In genomic region chrX:10006770-10007169, GRCh38 we compare ENCODE assay signal across 23 cellular contexts. TPM values are rescaled to one million over a fixed set of nuclear protein-coding genes. Genes with fewer than 3 reads are reported as not detected.
DNase-seq lines count a peak whose midpoint lies in the region; ATAC-seq, FAIRE-seq and TF ChIP-seq lines count a peak whose summit lies in the region.
"Had no signal": no experiment of that assay in that cellular context is flagged by ENCODE, and none has a peak within 500 bp of the region (broad histone marks: within the 10 kb centered on the region; RNA-seq: fewer than 3 reads in every experiment).

No MANE protein-coding gene starts in this region.

- H3K4me2 ChIP-seq in A549 = no peak overlapping the region
- 0 out of 2 replicates have a peak overlapping the region, but pooled peaks have one; percentile 33 for H3K4me2 ChIP-seq in KMS-11
- no peak overlapping the region for H3K4me2 ChIP-seq in mesendoderm (ENCODE audit: low read length)
- H3K4me2 ChIP-seq: BLaER1 had no signal

- no peak for TF ChIP-seq EP300 in A549 (IDR thresholded peaks at IDR 0.05)

- TF ChIP-seq RAD21 in A549 (conservative IDR thresholded peaks at IDR 0.05 in 1 of 2, IDR thresholded peaks at IDR 0.05 in 1 of 2) = no peak

- H3K9me3 ChIP-seq in right atrium auricular region (no peaks in the 10 kb centered on the region), A549 (0 out of 3 replicates have a peak, but pooled peaks cover 3% of the 10 kb centered on the region), HAP-1 (peaks cover 6% of the 10 kb centered on the region; the same call in 1 of the 2 replicates)
- H3K9me3 ChIP-seq: BLaER1, SJSA1 had no signal

- peak overlapping the region; percentile 87 for H3K18ac ChIP-seq in mesendoderm (ENCODE audit: low read length)

- no peak overlapping the region for H3K56ac ChIP-seq in mesendoderm (ENCODE audit: low read length)

- no peak overlapping the region for H3K4ac ChIP-seq in mesendoderm (ENCODE audit: low read depth, low read length)

- in situ Hi-C loops in HAP-1 (cut with MboI; ENCODE audit: low sequenced_read_pairs) = no loop called here

- no peaks in the 10 kb centered on the region for H3K36me3 ChIP-seq in right atrium auricular region
- no peaks in the 10 kb centered on the region for H3K36me3 ChIP-seq in KMS-11 (ENCODE audit: insufficient read depth)
- no peaks in the 10 kb centered on the region for H3K36me3 ChIP-seq in mesendoderm (ENCODE audit: control insufficient read depth, insufficient read depth, low read length)
- H3K36me3 ChIP-seq in HAP-1 (replicated peaks) = no peaks in the 10 kb centered on the region
- H3K36me3 ChIP-seq: BLaER1, SJSA1 had no signal

- TF ChIP-seq CTCF in right atrium auricular region (IDR thresholded peaks at IDR 0.05) (no peak), A549 (IDR thresholded peaks at IDR 0.05) (no peak), KMS-11 (conservative IDR thresholded peaks at IDR 0.05; ENCODE audit: low read depth, low read length) (no peak)

- H2BK5ac ChIP-seq in mesendoderm (ENCODE audit: low read length) = no peak overlapping the region

- H3K4me3 ChIP-seq in right atrium auricular region (no peak overlapping the region), A549 (no peak overlapping the region), KMS-11 (IDR thresholded peaks at IDR 0.05; ENCODE audit: insufficient read depth, low read depth, low read length) (no peak overlapping the region), mesendoderm (ENCODE audit: low read length) (no peak overlapping the region), HAP-1 (no peak overlapping the region)
- H3K4me3 ChIP-seq: BLaER1, GM23248, SJSA1 had no signal

- TF ChIP-seq POLR2A in A549 (IDR thresholded peaks at IDR 0.05; ENCODE audit: low read length) = no peak

- POLR2A ChIA-PET in A549 (lab: Yijun Ruan, JAX) = no interaction called here

- H3K27ac ChIP-seq in right atrium auricular region (no peak overlapping the region), A549 (peak overlapping the region; percentile 29 to 84; a peak in 5 of 6 replicates), KMS-11 (no peak overlapping the region), mesendoderm (ENCODE audit: low read depth, low read length) (no peak overlapping the region)
- H3K27ac ChIP-seq: BLaER1, GM23248, SJSA1 had no signal

- intact Hi-C loops in Right ventricle myocardium superior (cut with DNase I) = no loop called here

- H3K79me2 ChIP-seq in KMS-11 (ENCODE audit: insufficient read depth, low read depth) (no peaks in the 10 kb centered on the region), mesendoderm (ENCODE audit: control insufficient read depth, insufficient read depth, low read length) (no peaks in the 10 kb centered on the region)

- H3K79me1 ChIP-seq in mesendoderm (ENCODE audit: low read length) = no peaks in the 10 kb centered on the region

- no peak overlapping the region for H4K8ac ChIP-seq in mesendoderm (ENCODE audit: low read depth, low read length)

- no peaks in the 10 kb centered on the region for H4K20me1 ChIP-seq in KMS-11 (ENCODE audit: insufficient read depth)
- H4K20me1 ChIP-seq: BLaER1 had no signal

- no peak overlapping the region for H2AFZ ChIP-seq in KMS-11 (ENCODE audit: low read depth)
- H2AFZ ChIP-seq: GM23248 had no signal

- H3K27me3 ChIP-seq in right atrium auricular region (no peaks in the 10 kb centered on the region), KMS-11 (ENCODE audit: insufficient read depth, low read depth) (no peaks in the 10 kb centered on the region), mesendoderm (ENCODE audit: insufficient read depth, low read length, poor library complexity) (no peaks in the 10 kb centered on the region), HAP-1 (ENCODE audit: low read depth) (no peaks in the 10 kb centered on the region)
- H3K27me3 ChIP-seq: BLaER1, SJSA1 had no signal

- peaks cover 0 to 10% of the 10 kb centered on the region in 2 donors for H3K4me1 ChIP-seq in right atrium auricular region
- peaks cover 65% of the 10 kb centered on the region for H3K4me1 ChIP-seq in A549
- peaks cover 93% of the 10 kb centered on the region for H3K4me1 ChIP-seq in KMS-11 (ENCODE audit: low read depth, poor library complexity, severe bottlenecking)
- no peaks in the 10 kb centered on the region for H3K4me1 ChIP-seq in mesendoderm (ENCODE audit: control insufficient read depth, low read depth, low read length)
- peaks cover 18% of the 10 kb centered on the region for H3K4me1 ChIP-seq in HAP-1

- H2BK120ac ChIP-seq in mesendoderm (ENCODE audit: low read depth, low read length) = no peak overlapping the region

- no peak overlapping the region for H4K5ac ChIP-seq in mesendoderm (ENCODE audit: low read length)

- ATAC-seq in Right ventricle myocardium superior (ENCODE audit: poor library complexity) (peak; percentile 64), A549 (no peak)
- ATAC-seq: PC-3 had no signal

- no peak for DNase-seq in Right ventricle myocardium superior
- no peak for DNase-seq in right atrium auricular region (ENCODE audit: low spot score)
- DNase-seq in A549 (ENCODE audit: low read depth in 1 of 2, low spot score in 1 of 2) = no peak
- peak; percentile 49 for DNase-seq in mesendoderm
- DNase-seq in HAP-1 (ENCODE audit: low spot score in 2 of 2) = no peak
- DNase-seq in cortex of kidney (lab: John Stamatoyannopoulos, UW) = no peak
- DNase-seq: CD4-positive, CD25-positive, alpha-beta regulatory T cell; GM23248; H7; KBM-7; MM.1S; NCI-H2029; NCI-H446; NCI-H524 treated with DMSO at 0.1 percent for 48 hours; NCI-H774; PC-3 had no signal

- 87% methylated on average over 4 of the region's 4 CpGs for WGBS in A549 (ENCODE audit: missing lambda C conversion rate)
- no CpG with 5 or more reads among the region's 4 CpGs for WGBS in mesendoderm (ENCODE audit: extremely low coverage, insufficient coverage, low lambda C conversion rate)

- no peak for FAIRE-seq in A549 (lab: Jason Lieb, UNC)
- FAIRE-seq: D721Med had no signal

- no peak overlapping the region for H3K23ac ChIP-seq in mesendoderm (ENCODE audit: low read length)

- no peak overlapping the region for H2BK15ac ChIP-seq in mesendoderm (replicated peaks; ENCODE audit: low read depth)

- no peak overlapping the region for H3K9ac ChIP-seq in KMS-11
- H3K9ac ChIP-seq in mesendoderm (ENCODE audit: low read length) = no peak overlapping the region
- H3K9ac ChIP-seq: BLaER1, GM23248 had no signal

- CTCF ChIA-PET in A549 (lab: Yijun Ruan, JAX) = no interaction called here

- H2AK5ac ChIP-seq in mesendoderm (ENCODE audit: low read length) = no peak overlapping the region

TF ChIP-seq in A549, 52 proteins besides CTCF, POLR2A, EP300 and RAD21:
- no peak for TF ChIP-seq MAZ (IDR thresholded peaks at IDR 0.05; ENCODE audit: borderline replicate concordance, low read depth, low read length)
- no peak for TF ChIP-seq CBX2 (IDR thresholded peaks at IDR 0.05; ENCODE audit: borderline replicate concordance, low read depth)

RNA-seq across cellular contexts. Expression of gene CLDN34, which starts 39.6 kb away (rescaled TPM):
- total RNA-seq in Right ventricle myocardium superior = not detected
- not detected for total RNA-seq in right atrium auricular region
- polyA plus RNA-seq in A549 (2011; rRNA removed) = not detected in 2 replicates
- not detected in 2 replicates for polyA plus RNA-seq in A549 (2012; cell fraction: cytosol; rRNA removed)
- polyA plus RNA-seq in A549 (2012; cell fraction: nucleus; rRNA removed) = not detected in 2 replicates
- polyA plus RNA-seq in A549 (2017; fragmentation: RNase III; extraction: RNeasy Plus Mini Kit Qiagen cat#74134 plus additional on column Dnase treatment) = not detected in 3 replicates
- polyA minus RNA-seq in A549 (2011; rRNA and poly(A)+ RNA removed) = not detected in 2 replicates
- 0.24 TPM for polyA plus RNA-seq in mesendoderm (2013, experiment 1 of 2)
- 0.22 TPM for polyA plus RNA-seq in mesendoderm (2013, experiment 2 of 2)
- total RNA-seq: A172; CD4-positive, CD25-positive, alpha-beta regulatory T cell; G401; GM23248; H7; HT1080; SJSA1 had no signal
- polyA plus RNA-seq: CD4-positive, CD25-positive, alpha-beta regulatory T cell; GM23248 had no signal

Comparison
In these comparisons a context has a peak if more than half of its experiments do, and no peak if none do; other contexts are left out.
1. H3K27ac ChIP-seq: peak in A549 (2 of 2); none in right atrium auricular region (0 of 2), KMS-11 (single experiment) and mesendoderm (single experiment).